In the genomic region with DNA sequence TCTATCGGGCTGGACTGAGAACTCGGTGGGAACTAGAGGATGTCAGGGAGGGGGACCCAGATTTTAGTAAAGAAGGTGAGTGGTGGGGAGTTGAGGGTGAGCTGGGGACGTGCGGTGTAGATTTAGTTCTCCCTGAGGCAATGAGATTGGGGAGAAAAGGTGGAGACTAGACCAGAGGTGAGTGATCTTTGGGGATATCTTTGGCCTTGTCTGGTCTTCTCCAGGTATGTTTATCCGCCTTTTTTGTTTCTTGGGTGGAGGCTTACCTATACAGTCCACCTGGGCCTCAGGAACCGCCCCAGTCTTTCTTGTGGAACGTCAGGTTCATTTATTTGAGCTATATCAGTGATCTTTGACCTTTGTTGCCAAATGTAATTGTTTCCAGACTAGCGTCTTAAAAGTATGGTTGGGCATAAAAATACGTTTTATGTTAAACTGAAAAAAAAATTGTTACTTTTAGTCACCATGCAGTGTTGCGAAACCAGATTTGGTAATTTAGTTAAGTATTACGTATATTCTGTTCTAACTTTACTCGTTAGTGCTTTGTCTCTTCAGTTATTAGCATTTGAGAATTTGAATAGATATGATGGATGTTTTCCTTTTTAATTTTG, we compare ENCODE assay signal across 8 cellular contexts. TPM values are rescaled to one million over a fixed set of nuclear protein-coding genes. Genes with fewer than 3 reads are reported as not detected.
DNase-seq lines count a peak whose midpoint lies in the region; ATAC-seq, FAIRE-seq and TF ChIP-seq lines count a peak whose summit lies in the region.

No MANE protein-coding gene starts in this region.

- H3K9me3 ChIP-seq in K562 (replicated peaks; ENCODE audit: control insufficient read depth, insufficient read depth, low read depth, low read length), result no peaks in the 10 kb centered on the region
- no peaks in the 10 kb centered on the region for H3K9me3 ChIP-seq in stomach smooth muscle (ENCODE audit: control insufficient read depth in 2 of 2, low read length in 2 of 2)

- in situ Hi-C loops in K562 (cut with MboI), result no loop called here

- 3% methylated on average over 10 of the region's 12 CpGs for WGBS in K562 (ENCODE audit: insufficient coverage, low coverage, missing lambda C conversion rate)

- no peak for ATAC-seq in K562

- peaks cover 62% of the 10 kb centered on the region for H3K79me2 ChIP-seq in K562 (ENCODE audit: control insufficient read depth, insufficient read depth, low read length)

- CTCF ChIA-PET in K562 (lab: Yijun Ruan, JAX; ENCODE audit: low intra/inter-chr PET ratio), result interaction anchor here (0.6 kb wide), 1 partner anchor 11 kb away, joined by 5 read pairs; no protein-coding TSS in a partner anchor

- peaks cover 4% of the 10 kb centered on the region; the same call in 1 of the 2 replicates for H4K20me1 ChIP-seq in K562 (replicated peaks; ENCODE audit: control insufficient read depth, insufficient read depth, low read length)

- no peak for TF ChIP-seq CTCF in LNCaP clone FGC (IDR thresholded peaks at IDR 0.05; ENCODE audit: control insufficient read depth, extremely low read depth, insufficient read depth)
- TF ChIP-seq CTCF in K562 (IDR thresholded peaks at IDR 0.05 in 2 of 3, conservative IDR thresholded peaks at IDR 0.05 in 1 of 3; ENCODE audit: insufficient read depth in 2 of 3, low read depth in 1 of 3, low read length in 3 of 3), result no peak

- H3K27me3 ChIP-seq in K562 (ENCODE audit: control insufficient read depth in 2 of 2, insufficient read depth in 2 of 2, low read length in 2 of 2), result no peaks in the 10 kb centered on the region
- H3K27me3 ChIP-seq in stomach smooth muscle (ENCODE audit: control insufficient read depth in 1 of 2, insufficient read depth in 2 of 2, low read length in 2 of 2), result no peaks in the 10 kb centered on the region

- H3K36me3 ChIP-seq in K562 (ENCODE audit: control insufficient read depth, insufficient read depth, low read length) (peaks cover 6% of the 10 kb centered on the region; the same call in 1 of the 3 replicates), stomach smooth muscle (ENCODE audit: control insufficient read depth in 2 of 2, insufficient read depth in 2 of 2, low read length in 2 of 2) (no peaks in the 10 kb centered on the region)

- H3K27ac ChIP-seq in K562 (ENCODE audit: extremely low read depth, low read depth, low read length), result peak overlapping the region; percentile 100
- H3K27ac ChIP-seq in stomach smooth muscle (ENCODE audit: low read length), result peak overlapping the region; percentile 88

- peak overlapping the region; percentile 39; the same call in 1 of the 2 replicates for H2AFZ ChIP-seq in K562 (ENCODE audit: low read depth, low read length)

- no peaks in the 10 kb centered on the region for H3K9me1 ChIP-seq in K562 (ENCODE audit: control insufficient read depth, insufficient read depth, low read length)

- TF ChIP-seq EP300 in K562 (IDR thresholded peaks at IDR 0.05; ENCODE audit: low read length), result no peak

- BruUV-seq in K562 (replicated peaks; lab: Mats Ljungman, UMichigan), result TSS peak; percentile 79

- TF ChIP-seq POLR2A in K562 (conservative IDR thresholded peaks at IDR 0.05), result no peak

- FAIRE-seq in K562 (lab: Jason Lieb, UNC), result no peak

- intact Hi-C loops in K562 (cut with micrococcal nuclease) (no loop called here), posterior vena cava (cut with DNase I) (no loop called here)

- peak overlapping the region; percentile 93 for H3K4me3 ChIP-seq in LNCaP clone FGC (ENCODE audit: low read depth, low read length)
- H3K4me3 ChIP-seq in K562, result peak overlapping the region; percentile 88
- H3K4me3 ChIP-seq in stomach smooth muscle (ENCODE audit: low read length in 2 of 2), result peak overlapping the region; percentile 90 to 94

- H3K4me1 ChIP-seq in K562 (replicated peaks in 1 of 2; ENCODE audit: control insufficient read depth in 2 of 2, insufficient read depth in 2 of 2, low read length in 2 of 2) (peaks cover 0 to 7% of the 10 kb centered on the region in 2 experiments; a peak in 1 of 5 replicates), stomach smooth muscle (ENCODE audit: control insufficient read depth, insufficient read depth, low read length) (peaks cover 11% of the 10 kb centered on the region)

- H3K9ac ChIP-seq in K562 (ENCODE audit: insufficient read depth in 1 of 2, low read depth in 2 of 2, low read length in 2 of 2) (peak overlapping the region; percentile 95 to 99; a peak in 3 of 4 replicates), stomach smooth muscle (ENCODE audit: low read length in 2 of 2) (peak overlapping the region; percentile 94 to 95)

- peak; percentile 47 for DNase-seq in GM04504 (ENCODE audit: low read depth)
- DNase-seq in LNCaP clone FGC (ENCODE audit: low read depth), result no peak
- DNase-seq in K562 (ENCODE audit: extremely low read depth in 1 of 4, low spot score in 3 of 4), result peak in 2 of 4 experiments; percentile 13 to 41
- peak; percentile 31 for DNase-seq in kidney tubule cell (ENCODE audit: low spot score)
- no peak for DNase-seq in D341Med (ENCODE audit: low spot score)
- no peak for DNase-seq in posterior vena cava (ENCODE audit: low spot score)
- DNase-seq in stimulated activated CD4-positive, alpha-beta T cell treated with anti-CD3 and anti-CD28 coated beads, Interleukin-4, amount 100 ng/mL, for 4 hours, result no peak

- POLR2A ChIA-PET in K562 (lab: Yijun Ruan, JAX), result interaction anchor here (1.2 to 3.3 kb wide), 11 partner anchors 11 to 82 kb away, joined by 3 to 25 read pairs (median 5); partner anchors contain the start of gene DCAF12

- no peak for TF ChIP-seq RAD21 in K562 (CRISPR knock-in tag; conservative IDR thresholded peaks at IDR 0.05 in 1 of 2, IDR thresholded peaks at IDR 0.05 in 1 of 2)

- H3K4me2 ChIP-seq in K562 (ENCODE audit: insufficient read depth, low read length), result peak overlapping the region; percentile 96

TF ChIP-seq in K562, 482 proteins besides CTCF, POLR2A, EP300 and RAD21 (continues in another document):
- no peak for TF ChIP-seq CREB1 (IDR thresholded peaks at IDR 0.05)
- TF ChIP-seq CREB1 (CRISPR knock-in tag; IDR thresholded peaks at IDR 0.05), result no peak
- no peak for TF ChIP-seq SPI1 (IDR thresholded peaks at IDR 0.05; ENCODE audit: borderline replicate concordance, low read depth, low read length)
- TF ChIP-seq ZNF274 (IDR thresholded peaks at IDR 0.05; ENCODE audit: borderline replicate concordance, low read depth, low read length), result no peak

RNA-seq across cellular contexts. Expression of gene UBAP1, which starts 0.8 kb away (rescaled TPM):
- 22.6 and 29.0 TPM in 2 replicates for total RNA-seq in K562 (2011; cell fraction: chromatin; rRNA removed; ENCODE audit: low replicate concordance)
- 15.2 and 15.3 TPM in 2 replicates for total RNA-seq in K562 (2011; cell fraction: nucleolus; rRNA removed)
- total RNA-seq in K562 (2011; cell fraction: nucleoplasm; rRNA removed), result 17.5 and 19.2 TPM in 2 replicates
- total RNA-seq in K562 (2014; rRNA removed), result 9.4 and 12.5 TPM in 2 replicates
- total RNA-seq in K562 (2014; rRNA removed; fragmentation: Illumina TruSeq; extraction: Trizol), result 14.9 and 15.0 TPM in 2 replicates
- total RNA-seq in K562 (2015; rRNA removed; fragmentation: Illumina TruSeq; extraction: Trizol), result 16.1 and 16.7 TPM in 2 replicates
- 16.5 and 16.6 TPM in 2 replicates for total RNA-seq in K562 (2021)
- polyA plus RNA-seq in K562 (2011; rRNA removed), result 33.4 and 33.7 TPM in 2 replicates
- polyA plus RNA-seq in K562 (2011; cell fraction: cytosol; rRNA removed), result 27.3 and 28.0 TPM in 2 replicates
- 13.0 and 15.9 TPM in 2 replicates for polyA plus RNA-seq in K562 (2011; cell fraction: nucleus; rRNA removed)
- 15.6 and 16.1 TPM in 2 replicates for polyA plus RNA-seq in K562 (2012)
- polyA plus RNA-seq in K562 (2014; fragmentation: Illumina TruSeq; extraction: Trizol), result 24.9 and 28.9 TPM in 2 replicates
- 1 to 10 TPM; 1.3 to 1.5 TPM for polyA plus RNA-seq in K562 (2014; fragmentation: Nextera tagmentation; extraction: Ambion mirVana)
- polyA plus RNA-seq in K562 (2014; rRNA removed), result 18.3 and 21.6 TPM in 2 replicates
- 22.4 and 29.5 TPM in 2 replicates for polyA minus RNA-seq in K562 (2011; rRNA and poly(A)+ RNA removed)
- 13.3 and 14.4 TPM in 2 replicates for polyA minus RNA-seq in K562 (2011; cell fraction: cytosol; rRNA and poly(A)+ RNA removed)
- polyA minus RNA-seq in K562 (2011; cell fraction: nucleus; rRNA and poly(A)+ RNA removed), result 4.0 and 8.6 TPM in 2 replicates
- 10 to 100 TPM; 42.8 to 44.9 TPM for total RNA-seq in posterior vena cava

RNA-seq across cellular contexts. Expression of gene DCAF12, which starts 53.1 kb away (rescaled TPM):
- total RNA-seq in K562 (2011; cell fraction: chromatin; rRNA removed; ENCODE audit: low replicate concordance), result 36.9 and 67.4 TPM in 2 replicates
- 27.3 and 27.6 TPM in 2 replicates for total RNA-seq in K562 (2011; cell fraction: nucleolus; rRNA removed)
- 38.6 and 45.7 TPM in 2 replicates for total RNA-seq in K562 (2011; cell fraction: nucleoplasm; rRNA removed)
- total RNA-seq in K562 (2014; rRNA removed) (17.3 and 20.9 TPM in 2 replicates), K562 (2014; rRNA removed; fragmentation: Illumina TruSeq; extraction: Trizol) (32.5 and 35.7 TPM in 2 replicates), K562 (2015; rRNA removed; fragmentation: Illumina TruSeq; extraction: Trizol) (29.6 and 30.8 TPM in 2 replicates), K562 (2021) (38.2 and 42.7 TPM in 2 replicates), posterior vena cava (10 to 100 TPM; 20.5 to 32.9 TPM)
- polyA plus RNA-seq in K562 (2011; rRNA removed) (59.6 and 67.8 TPM in 2 replicates), K562 (2014; fragmentation: Illumina TruSeq; extraction: Trizol) (48.6 and 52.8 TPM in 2 replicates), K562 (2014; fragmentation: Nextera tagmentation; extraction: Ambion mirVana) (10 to 100 TPM; 10.9 to 11.6 TPM), K562 (2014; rRNA removed) (29.9 and 32.2 TPM in 2 replicates)
- 38.6 and 51.2 TPM in 2 replicates for polyA plus RNA-seq in K562 (2011; cell fraction: cytosol; rRNA removed)
- 32.6 and 35.4 TPM in 2 replicates for polyA plus RNA-seq in K562 (2011; cell fraction: nucleus; rRNA removed)
- polyA plus RNA-seq in K562 (2012), result 26.1 and 26.8 TPM in 2 replicates
- polyA minus RNA-seq in K562 (2011; rRNA and poly(A)+ RNA removed), result 89.8 and 96.2 TPM in 2 replicates
- polyA minus RNA-seq in K562 (2011; cell fraction: cytosol; rRNA and poly(A)+ RNA removed), result 29.1 and 35.7 TPM in 2 replicates
- 16.0 and 26.4 TPM in 2 replicates for polyA minus RNA-seq in K562 (2011; cell fraction: nucleus; rRNA and poly(A)+ RNA removed)

Comparison
In these comparisons a context has a peak if more than half of its experiments do, and no peak if none do; other contexts are left out.
1. DNase-seq: peak in GM04504 (single experiment) and kidney tubule cell (single experiment); none in LNCaP clone FGC (single experiment), D341Med (single experiment), posterior vena cava (single experiment) and stimulated activated CD4-positive, alpha-beta T cell treated with anti-CD3 and anti-CD28 coated beads, Interleukin-4, amount 100 ng/mL, for 4 hours (0 of 2).
2. Peak in every context shown above with its lines, with median percentiles within 50 percentile points of each other: H3K4me3 ChIP-seq.